8 cellular contexts compared by ENCODE assay signal in the genomic region with DNA sequence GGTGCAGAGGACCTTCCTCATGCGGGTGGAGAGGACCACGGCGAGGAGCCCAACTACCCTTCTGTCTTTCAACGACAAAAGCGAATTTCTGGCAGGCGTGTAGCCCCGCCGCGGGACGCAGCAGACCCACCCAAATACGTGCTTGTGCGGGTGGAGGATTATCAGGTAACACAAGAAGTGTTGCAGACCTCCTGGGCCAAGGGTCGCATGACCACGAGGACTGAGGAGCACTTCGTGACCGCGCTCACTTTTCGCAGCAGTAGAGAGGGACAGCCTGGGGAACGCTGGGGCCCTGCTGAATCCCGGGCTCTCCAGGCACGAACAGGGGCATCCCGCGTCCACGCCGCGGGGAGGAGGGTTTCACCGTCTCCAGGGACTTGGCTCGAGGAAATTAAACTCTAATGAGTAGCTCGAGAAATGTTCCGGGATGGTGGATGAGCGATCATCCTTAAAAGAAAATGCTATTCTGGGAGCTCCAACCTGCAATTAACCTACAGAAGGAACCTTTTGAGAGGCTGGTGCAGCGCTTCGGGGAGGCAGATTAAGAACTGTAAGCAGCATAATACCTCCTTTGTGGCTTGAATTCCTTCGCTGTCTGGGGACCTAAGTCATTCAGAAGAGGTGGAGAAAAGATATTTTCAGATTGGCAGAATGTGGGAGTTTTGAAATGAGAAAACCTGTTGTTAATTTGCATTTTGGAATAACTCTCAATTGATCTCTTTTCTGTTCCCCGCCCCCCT. TPM values are rescaled to one million over a fixed set of nuclear protein-coding genes. Genes with fewer than 3 reads are reported as not detected.
DNase-seq lines count a peak whose midpoint lies in the region; ATAC-seq and TF ChIP-seq lines count a peak whose summit lies in the region.

No MANE protein-coding gene starts in this region.

- H3K4me1 ChIP-seq in heart left ventricle, result peaks cover 0 to 22% (median 14%) of the 10 kb centered on the region in 12 donors

- H3K4me3 ChIP-seq in GM08714 (ENCODE audit: low read length) (peak overlapping the region; percentile 38), heart left ventricle (peak overlapping the region; percentile 26 to 56 (median 49))

- intact Hi-C loops in heart left ventricle (cut with DNase I), result no loop called here

- TF ChIP-seq POLR2A in heart left ventricle (IDR thresholded peaks at IDR 0.05), result no peak

- ATAC-seq in GM21447 (IDR thresholded peaks at IDR 0.05; ENCODE audit: unreplicated experiment) (peak; percentile 44), heart left ventricle (peak in 1 of 4 donors; percentile 45)

- H3K27ac ChIP-seq in heart left ventricle, result no peak overlapping the region

- H3K9me3 ChIP-seq in heart left ventricle, result no peaks in the 10 kb centered on the region

- peaks cover 0 to 48% (median 19%) of the 10 kb centered on the region in 9 donors for H3K27me3 ChIP-seq in heart left ventricle

- WGBS in heart left ventricle, 4 donors, result 1 to 3% (median 2%) methylated on average over 28 to 35 of the region's 35 CpGs

- no peak for TF ChIP-seq CTCF in heart left ventricle (IDR thresholded peaks at IDR 0.05)

- DNase-seq in HK-2 (ENCODE audit: unreplicated experiment) (peak; percentile 7), heart left ventricle (no peak), renal cortical epithelial cell (ENCODE audit: low read depth) (peak; percentile 26), NCI-H2107 (lab: John Stamatoyannopoulos, UW) (no peak), GM19240 (ENCODE audit: insufficient read length, low spot score) (no peak)
- DNase-seq in activated CD8-positive, alpha-beta memory T cell treated with anti-CD3 and anti-CD28 coated beads, Interleukin-2, amount 50 U/mL, for 48 hours, result peak; percentile 60

- no peaks in the 10 kb centered on the region for H3K36me3 ChIP-seq in heart left ventricle

RNA-seq across cellular contexts. Expression of a gene that starts 0.8 kb away (rescaled TPM):
- total RNA-seq in heart left ventricle (1 to 10 TPM in 1 of 9 donors, under 1 TPM in 2, not detected in 6; 0.51 to 1.2 (median 0.97) TPM), renal cortical epithelial cell (2.4 and 4.7 TPM in 2 replicates)
- under 1 TPM; 0.28 to 0.42 TPM for polyA plus RNA-seq in heart left ventricle

RNA-seq across cellular contexts. Expression of a gene that starts 51.6 kb away (rescaled TPM):
- total RNA-seq in heart left ventricle, result not detected
- polyA plus RNA-seq in heart left ventricle, result not detected
- not detected in 2 replicates for total RNA-seq in renal cortical epithelial cell

Comparison
In these comparisons a context has a peak if more than half of its experiments do, and no peak if none do; other contexts are left out.
1. DNase-seq: peak in HK-2 (single experiment), activated CD8-positive, alpha-beta memory T cell treated with anti-CD3 and anti-CD28 coated beads, Interleukin-2, amount 50 U/mL, for 48 hours (single experiment) and renal cortical epithelial cell (single experiment); none in heart left ventricle (0 of 5), NCI-H2107 (single experiment) and GM19240 (single experiment).